ENCODE assay signal across 8 cellular contexts in genomic region chr17:4566785-4567184, GRCh38. TPM values are rescaled to one million over a fixed set of nuclear protein-coding genes. Genes with fewer than 3 reads are reported as not detected.
DNase-seq lines count a peak whose midpoint lies in the region; ATAC-seq and TF ChIP-seq lines count a peak whose summit lies in the region.

No MANE protein-coding gene starts in this region.

- H3K27me3 ChIP-seq in SU-DHL-6 (ENCODE audit: low read length) (no peaks in the 10 kb centered on the region), liver (ENCODE audit: control insufficient read depth in 4 of 4, insufficient read depth in 4 of 4, low read length in 3 of 4) (no peaks in the 10 kb centered on the region)

- H3K36me3 ChIP-seq in SU-DHL-6 (ENCODE audit: low read length) (no peaks in the 10 kb centered on the region), liver (ENCODE audit: control insufficient read depth in 4 of 4, insufficient read depth in 3 of 4, low read depth in 1 of 4, low read length in 3 of 4) (no peaks in the 10 kb centered on the region)

- no peak overlapping the region for H3K4me2 ChIP-seq in SU-DHL-6 (ENCODE audit: low read depth, low read length, poor library complexity, severe bottlenecking)

- H3K4me3 ChIP-seq in SU-DHL-6 (ENCODE audit: insufficient read depth, low read length, poor library complexity, severe bottlenecking) (no peak overlapping the region), choroid plexus epithelial cell (ENCODE audit: low read depth, low read length) (no peak overlapping the region), liver (ENCODE audit: low read depth in 1 of 3, low read length in 3 of 3) (no peak overlapping the region)

- TF ChIP-seq RAD21 in liver (IDR thresholded peaks at IDR 0.05), result peak; percentile 83 to 91

- 22% methylated on average over 5 of the region's 5 CpGs for WGBS in liver

- H3K9me3 ChIP-seq in SU-DHL-6 (ENCODE audit: insufficient read depth, low read length) (no peaks in the 10 kb centered on the region), liver (ENCODE audit: control insufficient read depth in 4 of 4, low read length in 3 of 4) (no peaks in the 10 kb centered on the region)

- DNase-seq in NCI-H2107 treated with DMSO at 0.1 percent for 48 hours (lab: John Stamatoyannopoulos, UW; ENCODE audit: unreplicated experiment) (peak; percentile 28), NCI-H2107 (lab: John Stamatoyannopoulos, UW) (no peak), NCI-H1105 (lab: John Stamatoyannopoulos, UW) (peak; percentile 74), choroid plexus epithelial cell (ENCODE audit: low read depth) (peak; percentile 66), stromal cell of bone marrow (ENCODE audit: low read depth) (peak; percentile 31)

- TF ChIP-seq CTCF in SU-DHL-6 (IDR thresholded peaks at IDR 0.05; ENCODE audit: insufficient read depth, low read length, poor library complexity, severe bottlenecking) (peak; percentile 85), choroid plexus epithelial cell (conservative IDR thresholded peaks at IDR 0.05; ENCODE audit: low read depth, low read length) (peak; percentile 87), liver (IDR thresholded peaks at IDR 0.05; ENCODE audit: low read depth, low read length, missing input control) (peak; percentile 78)

- peaks cover 0 to 8% (median 2%) of the 10 kb centered on the region in 4 donors for H3K4me1 ChIP-seq in liver (ENCODE audit: control insufficient read depth in 4 of 4, insufficient read depth in 4 of 4, low read length in 3 of 4)

- ATAC-seq in GM21737 (IDR thresholded peaks at IDR 0.05; ENCODE audit: unreplicated experiment), result no peak

- H3K79me2 ChIP-seq in SU-DHL-6 (ENCODE audit: insufficient read depth, low read length), result no peaks in the 10 kb centered on the region

- no peak overlapping the region for H3K9ac ChIP-seq in SU-DHL-6 (ENCODE audit: low read length)
- no peak overlapping the region for H3K9ac ChIP-seq in liver (ENCODE audit: low read depth in 1 of 2, low read length in 2 of 2)

- no peaks in the 10 kb centered on the region for H4K20me1 ChIP-seq in SU-DHL-6 (ENCODE audit: low read depth, low read length)

- H3K27ac ChIP-seq in SU-DHL-6 (ENCODE audit: low read depth, low read length), result no peak overlapping the region
- H3K27ac ChIP-seq in liver (ENCODE audit: low read depth in 1 of 2, low read length in 2 of 2), result no peak overlapping the region

- H3K9me2 ChIP-seq in SU-DHL-6 (replicated peaks; ENCODE audit: insufficient read depth, low read length), result no peaks in the 10 kb centered on the region

- no peak overlapping the region for H2AFZ ChIP-seq in SU-DHL-6 (ENCODE audit: low read depth, low read length, severe bottlenecking)

- H3F3A ChIP-seq in SU-DHL-6 (ENCODE audit: insufficient read depth), result no peaks in the 10 kb centered on the region

TF ChIP-seq in liver, 16 proteins besides CTCF, POLR2A, EP300 and RAD21:
- TF ChIP-seq FOXA2 (IDR thresholded peaks at IDR 0.05) (no peak), JUND (IDR thresholded peaks at IDR 0.05) (no peak), FOXA1 (IDR thresholded peaks at IDR 0.05) (no peak), NR2F2 (IDR thresholded peaks at IDR 0.05) (peak; percentile 15), HNF4A (conservative IDR thresholded peaks at IDR 0.05) (peak in 1 of 2 donors; percentile 32), ZBTB33 (IDR thresholded peaks at IDR 0.05) (no peak), RXRA (IDR thresholded peaks at IDR 0.05) (no peak), YY1 (IDR thresholded peaks at IDR 0.05) (no peak), SP1 (IDR thresholded peaks at IDR 0.05) (no peak)
- TF ChIP-seq, protein P1, sequence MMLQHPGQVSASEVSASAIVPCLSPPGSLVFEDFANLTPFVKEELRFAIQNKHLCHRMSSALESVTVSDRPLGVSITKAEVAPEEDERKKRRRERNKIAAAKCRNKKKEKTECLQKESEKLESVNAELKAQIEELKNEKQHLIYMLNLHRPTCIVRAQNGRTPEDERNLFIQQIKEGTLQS (IDR thresholded peaks at IDR 0.05), result no peak
- TF ChIP-seq, protein P2, sequence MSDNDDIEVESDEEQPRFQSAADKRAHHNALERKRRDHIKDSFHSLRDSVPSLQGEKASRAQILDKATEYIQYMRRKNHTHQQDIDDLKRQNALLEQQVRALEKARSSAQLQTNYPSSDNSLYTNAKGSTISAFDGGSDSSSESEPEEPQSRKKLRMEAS (IDR thresholded peaks at IDR 0.05), result no peak
- TF ChIP-seq, protein P3, sequence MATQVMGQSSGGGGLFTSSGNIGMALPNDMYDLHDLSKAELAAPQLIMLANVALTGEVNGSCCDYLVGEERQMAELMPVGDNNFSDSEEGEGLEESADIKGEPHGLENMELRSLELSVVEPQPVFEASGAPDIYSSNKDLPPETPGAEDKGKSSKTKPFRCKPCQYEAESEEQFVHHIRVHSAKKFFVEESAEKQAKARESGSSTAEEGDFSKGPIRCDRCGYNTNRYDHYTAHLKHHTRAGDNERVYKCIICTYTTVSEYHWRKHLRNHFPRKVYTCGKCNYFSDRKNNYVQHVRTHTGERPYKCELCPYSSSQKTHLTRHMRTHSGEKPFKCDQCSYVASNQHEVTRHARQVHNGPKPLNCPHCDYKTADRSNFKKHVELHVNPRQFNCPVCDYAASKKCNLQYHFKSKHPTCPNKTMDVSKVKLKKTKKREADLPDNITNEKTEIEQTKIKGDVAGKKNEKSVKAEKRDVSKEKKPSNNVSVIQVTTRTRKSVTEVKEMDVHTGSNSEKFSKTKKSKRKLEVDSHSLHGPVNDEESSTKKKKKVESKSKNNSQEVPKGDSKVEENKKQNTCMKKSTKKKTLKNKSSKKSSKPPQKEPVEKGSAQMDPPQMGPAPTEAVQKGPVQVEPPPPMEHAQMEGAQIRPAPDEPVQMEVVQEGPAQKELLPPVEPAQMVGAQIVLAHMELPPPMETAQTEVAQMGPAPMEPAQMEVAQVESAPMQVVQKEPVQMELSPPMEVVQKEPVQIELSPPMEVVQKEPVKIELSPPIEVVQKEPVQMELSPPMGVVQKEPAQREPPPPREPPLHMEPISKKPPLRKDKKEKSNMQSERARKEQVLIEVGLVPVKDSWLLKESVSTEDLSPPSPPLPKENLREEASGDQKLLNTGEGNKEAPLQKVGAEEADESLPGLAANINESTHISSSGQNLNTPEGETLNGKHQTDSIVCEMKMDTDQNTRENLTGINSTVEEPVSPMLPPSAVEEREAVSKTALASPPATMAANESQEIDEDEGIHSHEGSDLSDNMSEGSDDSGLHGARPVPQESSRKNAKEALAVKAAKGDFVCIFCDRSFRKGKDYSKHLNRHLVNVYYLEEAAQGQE (IDR thresholded peaks at IDR 0.05), result no peak

RNA-seq across cellular contexts. Expression of gene GGT6, which starts 6.4 kb away (rescaled TPM):
- 1 to 10 TPM in 1 of 2 donors, under 1 TPM in 1; 0.19 to 1.1 TPM for total RNA-seq in liver
- polyA plus RNA-seq in liver, result under 1 TPM; 0.43 to 0.64 TPM

RNA-seq across cellular contexts. Expression of gene MYBBP1A, which starts 11.6 kb away (rescaled TPM):
- total RNA-seq in liver, result 10 to 100 TPM; 20.5 to 23.3 TPM
- polyA plus RNA-seq in liver, result 10 to 100 TPM; 12.2 to 19.6 TPM

RNA-seq across cellular contexts. Expression of gene SMTNL2, which starts 17.5 kb away (rescaled TPM):
- not detected for total RNA-seq in liver
- polyA plus RNA-seq in liver, result under 1 TPM; 0.13 to 0.29 TPM
